ENCODE assay signal across 1 cellular context in genomic region chr20:4946585-4947378, GRCh38.
TF ChIP-seq lines count a peak whose summit lies in the region.

No MANE protein-coding gene starts in this region.

TF ChIP-seq in WTC11, 78 proteins besides CTCF, POLR2A, EP300 and RAD21 (continued from another document):
- no peak for TF ChIP-seq ZBTB43 (CRISPR knock-in tag; IDR thresholded peaks at IDR 0.05)
- no peak for TF ChIP-seq CDX4 (CRISPR knock-in tag; IDR thresholded peaks at IDR 0.05; ENCODE audit: borderline replicate concordance)
- no peak for TF ChIP-seq ETV6 (CRISPR knock-in tag; IDR thresholded peaks at IDR 0.05)
- no peak for TF ChIP-seq ZNF219 (CRISPR knock-in tag; IDR thresholded peaks at IDR 0.05; ENCODE audit: borderline replicate concordance)
- TF ChIP-seq NFATC4 (CRISPR knock-in tag; IDR thresholded peaks at IDR 0.05): no peak
- no peak for TF ChIP-seq KAT7 (CRISPR knock-in tag; IDR thresholded peaks at IDR 0.05; ENCODE audit: borderline replicate concordance)
- TF ChIP-seq ZMAT4 (CRISPR knock-in tag; IDR thresholded peaks at IDR 0.05): no peak
